29 cellular contexts compared by ENCODE assay signal in genomic region chr17:43722921-43723665, GRCh38. TPM values are rescaled to one million over a fixed set of nuclear protein-coding genes. Genes with fewer than 3 reads are reported as not detected.
DNase-seq lines count a peak whose midpoint lies in the region; ATAC-seq and TF ChIP-seq lines count a peak whose summit lies in the region.
"Had no signal": no experiment of that assay in that cellular context is flagged by ENCODE, and none has a peak within 500 bp of the region (broad histone marks: within the 10 kb centered on the region; RNA-seq: fewer than 3 reads in every experiment).

No MANE protein-coding gene starts in this region.

- H3K4me1 Mint-ChIP-seq in mesothelial cell of epicardium: peaks cover 27% of the 10 kb centered on the region

- peak; percentile 20 for DNase-seq in NCI-H82 (lab: John Stamatoyannopoulos, UW)
- DNase-seq in NCI-H82 treated with DMSO at 0.1 percent for 48 hours (lab: John Stamatoyannopoulos, UW; ENCODE audit: unreplicated experiment): no peak
- DNase-seq in astrocyte of the hippocampus (ENCODE audit: low read depth, low spot score): peak; percentile 37
- DNase-seq in mesothelial cell of epicardium (ENCODE audit: low spot score in 2 of 2, unreplicated experiment in 2 of 2): no peak
- no peak for DNase-seq in MG63
- DNase-seq: activated CD4-positive, alpha-beta T cell treated with anti-CD3 and anti-CD28 coated beads for 48 hours; activated T-cell treated with anti-CD3 and anti-CD28 coated beads for 4 hours; amygdala; colonic mucosa; effector memory CD4-positive, alpha-beta T cell; head of caudate nucleus; naive thymus-derived CD4-positive, alpha-beta T cell; NCI-H146; NCI-H2107; NCI-H345; NCI-H69; upper lobe of right lung had no signal

- H3K27me3 Mint-ChIP-seq in mesothelial cell of epicardium (ENCODE audit: low read depth): no peaks in the 10 kb centered on the region
- H3K27me3 Mint-ChIP-seq: activated naive CD4-positive, alpha-beta T cell treated with anti-CD3 and anti-CD28 coated beads, Interleukin-2, amount 50 U/mL, for 24 hours; stimulated activated naive B cell treated with anti-CD40 and anti-IgM and Interleukin-4, amounts not matched to agents 10 μg/mL and 1 μg/mL and 100 μg/mL, for 72 hours had no signal

- H3K9me3 ChIP-seq in MG63: no peaks in the 10 kb centered on the region
- H3K9me3 ChIP-seq: colonic mucosa, HAP-1, suprapubic skin, upper lobe of right lung had no signal

- H3K4me3 Mint-ChIP-seq in mesothelial cell of epicardium: no peak overlapping the region
- H3K4me3 Mint-ChIP-seq: stimulated activated naive B cell treated with anti-CD40 and anti-IgM and Interleukin-4, amounts not matched to agents 10 μg/mL and 1 μg/mL and 100 μg/mL, for 72 hours had no signal

- ATAC-seq in HG03108 (IDR thresholded peaks at IDR 0.05; ENCODE audit: unreplicated experiment) (no peak), GM21619 (IDR thresholded peaks at IDR 0.05; ENCODE audit: unreplicated experiment) (no peak), GM18867 (IDR thresholded peaks at IDR 0.05; ENCODE audit: unreplicated experiment) (no peak)
- ATAC-seq: naive thymus-derived CD4-positive, alpha-beta T cell; upper lobe of right lung had no signal

- peaks cover 5% of the 10 kb centered on the region for H3K9me3 Mint-ChIP-seq in mesothelial cell of epicardium
- H3K9me3 Mint-ChIP-seq: activated naive CD4-positive, alpha-beta T cell treated with anti-CD3 and anti-CD28 coated beads, Interleukin-2, amount 50 U/mL, for 24 hours; activated T-helper 2 cell treated with anti-CD3 and anti-CD28 coated beads, Interferon-gamma antibody, Interleukin-2, Interleukin-4, amounts not matched to agents 10 μg/mL and 5 μg/mL and 100 μg/mL, durations not matched to agents 14 hours and 24 hours and 36 hours had no signal

- no peaks in the 10 kb centered on the region for H3K36me3 ChIP-seq in MG63
- H3K36me3 ChIP-seq: colonic mucosa, HAP-1, suprapubic skin, upper lobe of right lung had no signal

- H3K27me3 ChIP-seq in MG63: no peaks in the 10 kb centered on the region
- H3K27me3 ChIP-seq: colonic mucosa, suprapubic skin, upper lobe of right lung had no signal

- H3K36me3 Mint-ChIP-seq in mesothelial cell of epicardium: no peaks in the 10 kb centered on the region
- H3K36me3 Mint-ChIP-seq: activated naive CD4-positive, alpha-beta T cell treated with anti-CD3 and anti-CD28 coated beads, Interleukin-2, amount 50 U/mL, for 24 hours; stimulated activated naive B cell treated with anti-CD40 and anti-IgM and Interleukin-4, amounts not matched to agents 10 μg/mL and 1 μg/mL and 100 μg/mL, for 72 hours had no signal

- H3K4me3 ChIP-seq in MG63: no peak overlapping the region
- H3K4me3 ChIP-seq: colonic mucosa, HAP-1, suprapubic skin, upper lobe of right lung had no signal

- H3K27ac Mint-ChIP-seq in mesothelial cell of epicardium: peak overlapping the region; percentile 15
- H3K27ac Mint-ChIP-seq: activated T-helper 2 cell treated with anti-CD3 and anti-CD28 coated beads, Interferon-gamma antibody, Interleukin-2, Interleukin-4, amounts not matched to agents 10 μg/mL and 5 μg/mL and 100 μg/mL, durations not matched to agents 14 hours and 24 hours and 36 hours had no signal

- TF ChIP-seq CTCF in mesothelial cell of epicardium (IDR thresholded peaks at IDR 0.05; ENCODE audit: unreplicated experiment): no peak

RNA-seq across cellular contexts. Expression of gene SOST, which starts 35.5 kb away (rescaled TPM):
- total RNA-seq in mesothelial cell of epicardium: 0.23 to 0.33 TPM (median 0.27 TPM) in 3 replicates
- total RNA-seq in MG63 (2014; rRNA removed; shearing (Covaris generic); ENCODE audit: low replicate concordance): not detected in 2 replicates
- total RNA-seq: activated T-helper 2 cell treated with anti-CD3 and anti-CD28 coated beads, Interferon-gamma antibody, Interleukin-2, Interleukin-4, amounts not matched to agents 10 μg/mL and 5 μg/mL and 100 μg/mL, durations not matched to agents 14 hours and 24 hours and 36 hours; colonic mucosa; epithelial cell of proximal tubule; liver; naive thymus-derived CD4-positive, alpha-beta T cell; omental fat pad; skeletal muscle tissue; suprapubic skin; upper lobe of right lung had no signal

RNA-seq across cellular contexts. Expression of gene DUSP3, which starts 55.7 kb away (rescaled TPM):
- 41.9 to 45.0 TPM (median 42.8 TPM) in 3 replicates for total RNA-seq in mesothelial cell of epicardium
- 13.6 and 37.9 TPM in 2 replicates for total RNA-seq in MG63 (2014; rRNA removed; shearing (Covaris generic); ENCODE audit: low replicate concordance)

RNA-seq across cellular contexts. Expression of gene CFAP97D1, which starts 57.1 kb away (rescaled TPM):
- 0.07 TPM in 1 of 3 replicates, not detected in the others for total RNA-seq in mesothelial cell of epicardium
- total RNA-seq in MG63 (2014; rRNA removed; shearing (Covaris generic); ENCODE audit: low replicate concordance): not detected in 2 replicates
- total RNA-seq: activated T-helper 2 cell treated with anti-CD3 and anti-CD28 coated beads, Interferon-gamma antibody, Interleukin-2, Interleukin-4, amounts not matched to agents 10 μg/mL and 5 μg/mL and 100 μg/mL, durations not matched to agents 14 hours and 24 hours and 36 hours; colonic mucosa; epithelial cell of proximal tubule; naive thymus-derived CD4-positive, alpha-beta T cell; skeletal muscle tissue; upper lobe of right lung had no signal

Comparison
In these comparisons a context has a peak if more than half of its experiments do, and no peak if none do; other contexts are left out.
1. DNase-seq: peak in NCI-H82 (single experiment) and astrocyte of the hippocampus (single experiment); none in NCI-H82 treated with DMSO at 0.1 percent for 48 hours (single experiment), mesothelial cell of epicardium (0 of 2) and MG63 (single experiment).